ENCODE assay signal across 7 cellular contexts in the genomic region with DNA sequence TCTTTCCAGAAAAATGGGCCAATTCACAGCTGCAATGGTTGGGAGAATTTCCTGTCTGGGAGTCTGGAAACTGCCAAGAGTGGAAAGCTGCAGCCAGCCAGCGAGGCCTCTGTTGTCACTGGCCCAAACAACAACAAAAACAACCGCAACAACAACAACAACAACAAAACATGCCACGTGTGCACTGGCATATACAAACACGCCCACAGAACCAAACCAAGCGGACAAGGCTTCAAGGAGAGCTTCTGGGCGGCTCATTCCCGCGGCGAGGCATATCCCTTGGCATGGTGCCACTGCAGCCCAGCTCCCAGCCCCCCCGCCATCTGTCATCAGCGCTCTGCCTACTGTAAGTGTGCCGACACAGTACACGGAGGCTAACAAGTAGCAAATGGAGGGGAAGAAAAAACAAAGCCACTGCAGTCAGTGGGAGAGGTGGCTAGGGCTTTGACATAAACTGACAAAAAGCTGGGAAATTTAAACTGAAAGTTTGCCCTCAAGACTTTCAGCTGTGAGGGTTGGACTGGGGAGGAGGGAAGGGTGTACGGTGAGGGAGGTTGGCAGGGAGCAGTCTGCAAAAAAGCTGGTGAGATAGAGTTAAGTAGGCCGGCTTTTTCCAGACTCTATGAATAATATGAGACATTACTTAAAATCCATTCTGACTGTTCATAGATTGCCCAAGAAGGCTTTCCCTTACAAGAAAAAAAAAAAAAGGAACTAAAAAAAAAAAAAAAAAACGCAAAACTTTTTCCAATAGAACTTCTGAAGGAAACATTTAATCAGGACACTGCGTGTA.
DNase-seq lines count a peak whose midpoint lies in the region; ATAC-seq and TF ChIP-seq lines count a peak whose summit lies in the region.

No MANE protein-coding gene starts in this region.

- H3K4me1 Mint-ChIP-seq in glutamatergic neuron (ENCODE audit: low read depth, unreplicated experiment): peaks cover 9% of the 10 kb centered on the region

- H3K4me3 ChIP-seq in retinal pigment epithelial cell (ENCODE audit: low read length): peak overlapping the region; percentile 38

- H3K9me3 Mint-ChIP-seq in glutamatergic neuron (ENCODE audit: unreplicated experiment): no peaks in the 10 kb centered on the region

- no peaks in the 10 kb centered on the region for H3K27me3 Mint-ChIP-seq in glutamatergic neuron (ENCODE audit: unreplicated experiment)

- H3K27ac Mint-ChIP-seq in glutamatergic neuron (ENCODE audit: unreplicated experiment): peak overlapping the region; percentile 10

- TF ChIP-seq CTCF in glutamatergic neuron (IDR thresholded peaks at IDR 0.05; ENCODE audit: partially characterized antibody, unreplicated experiment): no peak
- TF ChIP-seq CTCF in retinal pigment epithelial cell (conservative IDR thresholded peaks at IDR 0.05; ENCODE audit: low read depth, low read length): no peak

- DNase-seq in NCI-H1048 (lab: John Stamatoyannopoulos, UW) (peak; percentile 4), SW480 (ENCODE audit: low spot score) (peak; percentile 50), glutamatergic neuron (peak; percentile 29), retinal pigment epithelial cell (ENCODE audit: low read depth) (peak; percentile 41), GM19238 (ENCODE audit: insufficient read length, low spot score) (no peak)
- DNase-seq in stimulated activated CD4-positive, alpha-beta T cell treated with anti-CD3 and anti-CD28 coated beads, Interleukin-4, amount 100 ng/mL, for 1 hour: no peak

- H3K4me3 Mint-ChIP-seq in glutamatergic neuron (ENCODE audit: unreplicated experiment): peak overlapping the region; percentile 19

- no peaks in the 10 kb centered on the region for H3K36me3 Mint-ChIP-seq in glutamatergic neuron (ENCODE audit: unreplicated experiment)

- ATAC-seq in HG03280 (IDR thresholded peaks at IDR 0.05; ENCODE audit: unreplicated experiment): no peak

Comparison
In these comparisons a context has a peak if more than half of its experiments do, and no peak if none do; other contexts are left out.
1. DNase-seq: peak in NCI-H1048 (single experiment), SW480 (single experiment), glutamatergic neuron (single experiment) and retinal pigment epithelial cell (single experiment); none in stimulated activated CD4-positive, alpha-beta T cell treated with anti-CD3 and anti-CD28 coated beads, Interleukin-4, amount 100 ng/mL, for 1 hour (single experiment) and GM19238 (single experiment).